In genomic region chr2:216636570-216637450, GRCh38 we compare ENCODE assay signal across 7 cellular contexts. TPM values are rescaled to one million over a fixed set of nuclear protein-coding genes. Genes with fewer than 3 reads are reported as not detected.
DNase-seq lines count a peak whose midpoint lies in the region; ATAC-seq, FAIRE-seq and TF ChIP-seq lines count a peak whose summit lies in the region.

No MANE protein-coding gene starts in this region.

- H3K36me3 ChIP-seq in heart right ventricle = peaks cover 0 to 19% (median 0%) of the 10 kb centered on the region in 9 donors
- H3K36me3 ChIP-seq in small intestine (ENCODE audit: control insufficient read depth in 2 of 2, insufficient read depth in 2 of 2, low read length in 2 of 2) = no peaks in the 10 kb centered on the region

- FAIRE-seq in HTR-8/SVneo (lab: Jason Lieb, UNC) = peak; percentile 63
- FAIRE-seq in small intestine (lab: Jason Lieb, UNC) = no peak

- intact Hi-C loops in heart right ventricle (cut with DNase I) = loop anchor here in 3 of 10 donors (5.0 to 10.0 kb wide), 3 partner anchors 45 to 100 kb away; no protein-coding TSS in a partner anchor

- H3K9me3 ChIP-seq in heart right ventricle (no peaks in the 10 kb centered on the region), small intestine (ENCODE audit: control insufficient read depth, low read depth) (no peaks in the 10 kb centered on the region)

- no peak for DNase-seq in HTR-8/SVneo (ENCODE audit: insufficient read length, low spot score)
- peak; percentile 42 for DNase-seq in SIG-M5 (lab: John Stamatoyannopoulos, UW)
- DNase-seq in heart right ventricle = no peak
- peak; percentile 94 for DNase-seq in small intestine
- no peak for DNase-seq in T-helper 9 cell
- no peak for DNase-seq in SK-N-DZ (ENCODE audit: low spot score)

- H3K27me3 ChIP-seq in heart right ventricle (peaks cover 0 to 40% (median 0%) of the 10 kb centered on the region in 7 donors), small intestine (ENCODE audit: control insufficient read depth in 2 of 2, insufficient read depth in 2 of 2, low read length in 2 of 2) (peaks cover 2 to 21% of the 10 kb centered on the region in 2 donors)

- H3K27ac ChIP-seq in heart right ventricle (peak overlapping the region in 8 of 10 donors; percentile 8 to 74 (median 38)), small intestine (ENCODE audit: low read depth in 1 of 2, low read length in 1 of 2) (peak overlapping the region in 1 of 2 donors; percentile 74)

- peaks cover 0 to 56% (median 31%) of the 10 kb centered on the region in 9 donors for H3K4me1 ChIP-seq in heart right ventricle
- peaks cover 0 to 5% of the 10 kb centered on the region in 2 donors for H3K4me1 ChIP-seq in small intestine (ENCODE audit: control insufficient read depth in 2 of 2, insufficient read depth in 1 of 2, low read depth in 1 of 2, low read length in 1 of 2)

- ATAC-seq in heart right ventricle (peak in 6 of 8 donors; percentile 13 to 64 (median 38)), GM19023 (IDR thresholded peaks at IDR 0.05; ENCODE audit: unreplicated experiment) (no peak)

- WGBS in heart right ventricle, 2 donors = 55 to 56% methylated on average over 29 of the region's 29 CpGs
- WGBS in small intestine, 3 donors = 10 to 43% (median 26%) methylated on average over 25 to 29 of the region's 29 CpGs

- TF ChIP-seq CTCF in heart right ventricle (IDR thresholded peaks at IDR 0.05) = no peak

- peak overlapping the region in 6 of 10 donors; percentile 7 to 81 (median 71) for H3K4me3 ChIP-seq in heart right ventricle
- H3K4me3 ChIP-seq in small intestine (ENCODE audit: low read depth in 1 of 2, low read length in 2 of 2) = no peak overlapping the region

RNA-seq across cellular contexts. Expression of gene IGFBP2, which starts 3.6 kb away (rescaled TPM):
- 100 to 1,000 TPM in 6 of 10 donors, 10 to 100 TPM in 4; 26.0 to 361 (median 109) TPM for total RNA-seq in heart right ventricle
- 100 to 1,000 TPM in 1 of 2 donors, 10 to 100 TPM in 1; 75.4 to 171 TPM for polyA plus RNA-seq in heart right ventricle
- 10 to 100 TPM in 2 of 3 donors, 1 to 10 TPM in 1; 9.8 to 98.7 (median 14.1) TPM for polyA plus RNA-seq in small intestine
- 208 and 228 TPM in 2 replicates for polyA plus RNA-seq in SK-N-DZ (2014; cell fraction: cytosol; rRNA removed)
- polyA plus RNA-seq in SK-N-DZ (2014; cell fraction: nucleus; rRNA removed) = 86.9 and 130 TPM in 2 replicates

RNA-seq across cellular contexts. Expression of gene IGFBP5, which starts 58.5 kb away (rescaled TPM):
- total RNA-seq in heart right ventricle = 100 to 1,000 TPM; 107 to 267 (median 162) TPM
- 10 to 100 TPM; 67.1 to 70.6 TPM for polyA plus RNA-seq in heart right ventricle
- polyA plus RNA-seq in small intestine = 100 to 1,000 TPM in 1 of 3 donors, 1 to 10 TPM in 2; 1.3 to 107 (median 5.4) TPM
- 9.5 and 10.0 TPM in 2 replicates for polyA plus RNA-seq in SK-N-DZ (2014; cell fraction: cytosol; rRNA removed)
- 5.3 and 7.3 TPM in 2 replicates for polyA plus RNA-seq in SK-N-DZ (2014; cell fraction: nucleus; rRNA removed)

Comparison
In these comparisons a context has a peak if more than half of its experiments do, and no peak if none do; other contexts are left out.
1. DNase-seq: peak in SIG-M5 (single experiment) and small intestine (single experiment); none in HTR-8/SVneo (single experiment), heart right ventricle (0 of 2), T-helper 9 cell (single experiment) and SK-N-DZ (single experiment).
2. H3K4me3 ChIP-seq: peak in heart right ventricle (6 of 10); none in small intestine (0 of 2).